1 cellular context compared by ENCODE assay signal in genomic region chr17:75876190-75876937, GRCh38.
TF ChIP-seq lines count a peak whose summit lies in the region.

No MANE protein-coding gene starts in this region.

TF ChIP-seq in HepG2, 621 proteins besides CTCF, POLR2A, EP300 and RAD21 (continues in another document):
- TF ChIP-seq HNRNPK (IDR thresholded peaks at IDR 0.05; ENCODE audit: low read depth, low read length, poor library complexity, severe bottlenecking), result no peak
- TF ChIP-seq ZSCAN25 (CRISPR knock-in tag; IDR thresholded peaks at IDR 0.05), result peak; percentile 97
- peak; percentile 88; the same call in 1 of the 2 replicates for TF ChIP-seq ZBTB4 (CRISPR knock-in tag; IDR thresholded peaks at IDR 0.05; ENCODE audit: borderline replicate concordance)
- TF ChIP-seq ZNF777 (CRISPR knock-in tag; IDR thresholded peaks at IDR 0.05), result peak; percentile 79
- TF ChIP-seq ADNP (CRISPR knock-in tag; IDR thresholded peaks at IDR 0.05), result no peak
- peak; percentile 57 for TF ChIP-seq TBL1XR1 (IDR thresholded peaks at IDR 0.05; ENCODE audit: borderline replicate concordance, low read length, partially characterized antibody)
- TF ChIP-seq HMG20A (CRISPR knock-in tag; IDR thresholded peaks at IDR 0.05; ENCODE audit: borderline replicate concordance), result peak; percentile 81
- no peak; the same call in none of the 2 replicates for TF ChIP-seq SRY (CRISPR knock-in tag; IDR thresholded peaks at IDR 0.05)
- TF ChIP-seq ZNF572 (CRISPR knock-in tag; IDR thresholded peaks at IDR 0.05), result peak; percentile 97
- peak; percentile 98 for TF ChIP-seq ZNF414 (CRISPR knock-in tag; IDR thresholded peaks at IDR 0.05)
- TF ChIP-seq KDM3A (CRISPR knock-in tag; IDR thresholded peaks at IDR 0.05; ENCODE audit: low read depth), result no peak; the same call in 1 of the 2 replicates
- TF ChIP-seq SP140L (CRISPR knock-in tag; IDR thresholded peaks at IDR 0.05; ENCODE audit: borderline replicate concordance), result peak; percentile 92
- TF ChIP-seq TARDBP (CRISPR knock-in tag; IDR thresholded peaks at IDR 0.05), result peak; percentile 100
- TF ChIP-seq CCAR2 (optimal IDR thresholded peaks at IDR 0.05; ENCODE audit: low read depth, low read length), result peak; percentile 28
- peak; percentile 77; the same call in 1 of the 2 replicates for TF ChIP-seq ETV5 (CRISPR knock-in tag; IDR thresholded peaks at IDR 0.05; ENCODE audit: borderline replicate concordance)
- no peak for TF ChIP-seq ZNF713 (CRISPR knock-in tag; IDR thresholded peaks at IDR 0.05)
- peak; percentile 85 for TF ChIP-seq BCL6 (CRISPR knock-in tag; IDR thresholded peaks at IDR 0.05)
- TF ChIP-seq ZNF484 (CRISPR knock-in tag; IDR thresholded peaks at IDR 0.05; ENCODE audit: borderline replicate concordance, low read depth), result no peak; the same call in 1 of the 2 replicates
- TF ChIP-seq HIC2 (CRISPR knock-in tag; IDR thresholded peaks at IDR 0.05; ENCODE audit: low read depth), result peak; percentile 98
- TF ChIP-seq GTF2F1 (IDR thresholded peaks at IDR 0.05; ENCODE audit: low read length), result no peak
- TF ChIP-seq DPF2 (CRISPR knock-in tag; IDR thresholded peaks at IDR 0.05; ENCODE audit: borderline replicate concordance, low read depth), result peak; percentile 83
- TF ChIP-seq NFE2L1 (CRISPR knock-in tag; IDR thresholded peaks at IDR 0.05; ENCODE audit: borderline replicate concordance), result no peak; the same call in 1 of the 2 replicates
- TF ChIP-seq KDM1A (CRISPR knock-in tag; IDR thresholded peaks at IDR 0.05), result no peak; the same call in none of the 2 replicates
- TF ChIP-seq ZNF75D (CRISPR knock-in tag; IDR thresholded peaks at IDR 0.05; ENCODE audit: borderline replicate concordance), result no peak; the same call in 1 of the 2 replicates
- TF ChIP-seq ZSCAN29 (CRISPR knock-in tag; conservative IDR thresholded peaks at IDR 0.05), result peak; percentile 100
- TF ChIP-seq MED1 (CRISPR knock-in tag; IDR thresholded peaks at IDR 0.05), result peak; percentile 98
- TF ChIP-seq REL (CRISPR knock-in tag; conservative IDR thresholded peaks at IDR 0.05), result no peak; the same call in 1 of the 2 replicates
- TF ChIP-seq ZNF562 (CRISPR knock-in tag; IDR thresholded peaks at IDR 0.05; ENCODE audit: borderline replicate concordance), result no peak
- TF ChIP-seq ZNF292 (CRISPR knock-in tag; IDR thresholded peaks at IDR 0.05; ENCODE audit: borderline replicate concordance, low read depth), result peak; percentile 83; the same call in 1 of the 2 replicates
- TF ChIP-seq USF2 (IDR thresholded peaks at IDR 0.05; ENCODE audit: low read depth, low read length), result no peak
- TF ChIP-seq USF2 (CRISPR knock-in tag; IDR thresholded peaks at IDR 0.05; ENCODE audit: borderline replicate concordance), result peak; percentile 30; the same call in 1 of the 2 replicates
- no peak for TF ChIP-seq PBX3 (CRISPR knock-in tag; IDR thresholded peaks at IDR 0.05; ENCODE audit: borderline replicate concordance)
- no peak for TF ChIP-seq ZNF383 (CRISPR knock-in tag; IDR thresholded peaks at IDR 0.05; ENCODE audit: borderline replicate concordance)
- peak; percentile 86; the same call in 1 of the 2 replicates for TF ChIP-seq ZMAT3 (CRISPR knock-in tag; conservative IDR thresholded peaks at IDR 0.05)
- peak; percentile 91 for TF ChIP-seq RARA (CRISPR knock-in tag; IDR thresholded peaks at IDR 0.05)
- TF ChIP-seq ARNT (IDR thresholded peaks at IDR 0.05), result no peak
- peak; percentile 75 for TF ChIP-seq FOSL2 (CRISPR knock-in tag; IDR thresholded peaks at IDR 0.05)
- TF ChIP-seq U2AF1 (optimal IDR thresholded peaks at IDR 0.05; ENCODE audit: low read depth, low read length), result peak; percentile 94
- peak; percentile 53 for TF ChIP-seq ISL2 (CRISPR knock-in tag; IDR thresholded peaks at IDR 0.05)
- peak; percentile 38; the same call in 1 of the 2 replicates for TF ChIP-seq RNF219 (CRISPR knock-in tag; IDR thresholded peaks at IDR 0.05)
- peak; percentile 62 for TF ChIP-seq SIN3A (IDR thresholded peaks at IDR 0.05; ENCODE audit: borderline replicate concordance, low read depth, low read length)
- peak; percentile 88 for TF ChIP-seq SP4 (CRISPR knock-in tag; IDR thresholded peaks at IDR 0.05)
- peak; percentile 92; the same call in 1 of the 2 replicates for TF ChIP-seq ZNF614 (CRISPR knock-in tag; IDR thresholded peaks at IDR 0.05; ENCODE audit: borderline replicate concordance)
- peak; percentile 68 to 89; a peak in 3 of 4 replicates for TF ChIP-seq KLF16 (CRISPR knock-in tag; IDR thresholded peaks at IDR 0.05)
- TF ChIP-seq ZBTB46 (CRISPR knock-in tag; IDR thresholded peaks at IDR 0.05; ENCODE audit: borderline replicate concordance), result peak; percentile 96; the same call in 1 of the 2 replicates
- TF ChIP-seq ZNF180 (CRISPR knock-in tag; IDR thresholded peaks at IDR 0.05; ENCODE audit: borderline replicate concordance, low read depth), result no peak; the same call in 1 of the 2 replicates
- no peak for TF ChIP-seq EEA1 (CRISPR knock-in tag; IDR thresholded peaks at IDR 0.05; ENCODE audit: borderline replicate concordance)
- TF ChIP-seq UBTF (CRISPR knock-in tag; IDR thresholded peaks at IDR 0.05), result peak; percentile 92
- TF ChIP-seq ZNF431 (CRISPR knock-in tag; IDR thresholded peaks at IDR 0.05; ENCODE audit: borderline replicate concordance, low read depth), result peak; percentile 96
- TF ChIP-seq ZNF12 (CRISPR knock-in tag; IDR thresholded peaks at IDR 0.05), result peak; percentile 91
